ENCODE assay signal across 17 cellular contexts in genomic region chr12:106769078-106769477, GRCh38. TPM values are rescaled to one million over a fixed set of nuclear protein-coding genes. Genes with fewer than 3 reads are reported as not detected.
DNase-seq lines count a peak whose midpoint lies in the region; ATAC-seq, FAIRE-seq and TF ChIP-seq lines count a peak whose summit lies in the region.
"Had no signal": no experiment of that assay in that cellular context is flagged by ENCODE, and none has a peak within 500 bp of the region (broad histone marks: within the 10 kb centered on the region; RNA-seq: fewer than 3 reads in every experiment).

No MANE protein-coding gene starts in this region.

- FAIRE-seq in RCC 7860 (lab: Jason Lieb, UNC): peak; percentile 89
- FAIRE-seq: colon had no signal

- H3K27ac Mint-ChIP-seq in immature natural killer cell: no peak overlapping the region
- no peak overlapping the region for H3K27ac Mint-ChIP-seq in activated naive CD8-positive, alpha-beta T cell treated with anti-CD3 and anti-CD28 coated beads for 36 hours
- H3K27ac Mint-ChIP-seq: stimulated activated effector memory CD8-positive, alpha-beta T cell treated with anti-CD3 and anti-CD28 coated beads, Interleukin-12 subunit alpha, Interleukin-12 subunit beta, amount 100 ng/mL, for 72 hours; T-helper 2 cell treated with Interferon-gamma antibody and Interleukin-4, amounts not matched to agents 5 μg/mL and 100 μg/mL, for 36 hours had no signal

- peaks cover 4 to 10% of the 10 kb centered on the region in 2 donors for H3K4me1 Mint-ChIP-seq in immature natural killer cell
- H3K4me1 Mint-ChIP-seq in activated naive CD8-positive, alpha-beta T cell treated with anti-CD3 and anti-CD28 coated beads for 36 hours: peaks cover 22% of the 10 kb centered on the region

- H3K4me3 ChIP-seq in fibroblast of mammary gland (ENCODE audit: control insufficient read depth, low read depth, low read length) (no peak overlapping the region), left ventricle myocardium inferior (no peak overlapping the region)
- H3K4me3 ChIP-seq: Peyer's patch had no signal

- no peaks in the 10 kb centered on the region for H3K27me3 ChIP-seq in left ventricle myocardium inferior (ENCODE audit: low read depth)
- H3K27me3 ChIP-seq: Peyer's patch had no signal

- no peaks in the 10 kb centered on the region for H3K36me3 Mint-ChIP-seq in immature natural killer cell
- H3K36me3 Mint-ChIP-seq in activated naive CD8-positive, alpha-beta T cell treated with anti-CD3 and anti-CD28 coated beads for 36 hours: no peaks in the 10 kb centered on the region

- no peak overlapping the region for H3K27ac ChIP-seq in left ventricle myocardium inferior (replicated peaks)
- H3K27ac ChIP-seq: Peyer's patch had no signal

- H3K36me3 ChIP-seq in left ventricle myocardium inferior: no peaks in the 10 kb centered on the region
- H3K36me3 ChIP-seq: Peyer's patch had no signal

- DNase-seq in EH (ENCODE audit: low read depth) (peak; percentile 49), RCC 7860 (ENCODE audit: low spot score) (peak; percentile 84), fibroblast of mammary gland (ENCODE audit: low read depth) (peak; percentile 70), midbrain (lab: John Stamatoyannopoulos, UW) (peak; percentile 25), immature natural killer cell (no peak), left ventricle myocardium inferior (no peak)
- no peak for DNase-seq in activated naive CD8-positive, alpha-beta T cell treated with anti-CD3 and anti-CD28 coated beads for 36 hours
- DNase-seq: activated CD4-positive, alpha-beta T cell treated with anti-CD3 and anti-CD28 coated beads, Interleukin-2, amount 50 U/mL, for 4 hours; activated gamma-delta T cell; DND-41; left colon; NCI-H510A; Peyer's patch had no signal

- TF ChIP-seq CTCF in fibroblast of mammary gland (conservative IDR thresholded peaks at IDR 0.05; ENCODE audit: control insufficient read depth, insufficient read depth, low read depth, low read length) (no peak), left ventricle myocardium inferior (IDR thresholded peaks at IDR 0.05; ENCODE audit: borderline replicate concordance) (no peak)

- peaks cover 7 to 17% (median 11%) of the 10 kb centered on the region in 3 donors for H3K27me3 Mint-ChIP-seq in immature natural killer cell (ENCODE audit: low read depth in 3 of 3)
- no peaks in the 10 kb centered on the region for H3K27me3 Mint-ChIP-seq in activated naive CD8-positive, alpha-beta T cell treated with anti-CD3 and anti-CD28 coated beads for 36 hours

- intact Hi-C loops in left ventricle myocardium inferior (cut with micrococcal nuclease): no loop called here

- no peaks in the 10 kb centered on the region for H3K9me3 Mint-ChIP-seq in immature natural killer cell
- H3K9me3 Mint-ChIP-seq in activated naive CD8-positive, alpha-beta T cell treated with anti-CD3 and anti-CD28 coated beads for 36 hours: no peaks in the 10 kb centered on the region
- H3K9me3 Mint-ChIP-seq: stimulated activated effector memory CD8-positive, alpha-beta T cell treated with anti-CD3 and anti-CD28 coated beads, Interleukin-12 subunit alpha, Interleukin-12 subunit beta, amount 100 ng/mL, for 72 hours; T-helper 2 cell treated with Interferon-gamma antibody and Interleukin-4, amounts not matched to agents 5 μg/mL and 100 μg/mL, for 36 hours had no signal

- no peak for ATAC-seq in GM19035 (IDR thresholded peaks at IDR 0.05; ENCODE audit: unreplicated experiment)
- ATAC-seq: left colon; stimulated activated effector memory CD8-positive, alpha-beta T cell treated with anti-CD3 and anti-CD28 coated beads, Interleukin-12 subunit alpha, Interleukin-12 subunit beta, amount 100 ng/mL, for 72 hours had no signal

- no peak overlapping the region for H3K4me3 Mint-ChIP-seq in immature natural killer cell
- no peak overlapping the region for H3K4me3 Mint-ChIP-seq in activated naive CD8-positive, alpha-beta T cell treated with anti-CD3 and anti-CD28 coated beads for 36 hours
- H3K4me3 Mint-ChIP-seq: stimulated activated effector memory CD8-positive, alpha-beta T cell treated with anti-CD3 and anti-CD28 coated beads, Interleukin-12 subunit alpha, Interleukin-12 subunit beta, amount 100 ng/mL, for 72 hours; T-helper 2 cell treated with Interferon-gamma antibody and Interleukin-4, amounts not matched to agents 5 μg/mL and 100 μg/mL, for 36 hours had no signal

- no peaks in the 10 kb centered on the region for H3K9me3 ChIP-seq in left ventricle myocardium inferior (replicated peaks)
- H3K9me3 ChIP-seq: Peyer's patch had no signal

- H3K4me1 ChIP-seq in left ventricle myocardium inferior: peaks cover 52% of the 10 kb centered on the region
- H3K4me1 ChIP-seq: Peyer's patch had no signal

RNA-seq across cellular contexts. Expression of gene RIC8B, which starts 5.4 kb away (rescaled TPM):
- polyA plus RNA-seq in immature natural killer cell: 1 to 10 TPM; 1.8 to 5.0 (median 4.4) TPM
- 25.2 TPM for total RNA-seq in left ventricle myocardium inferior
- total RNA-seq in activated naive CD8-positive, alpha-beta T cell treated with anti-CD3 and anti-CD28 coated beads for 36 hours: 1 to 10 TPM; 8.7 to 9.1 TPM

Comparison
In these comparisons a context has a peak if more than half of its experiments do, and no peak if none do; other contexts are left out.
1. DNase-seq: peak in EH (single experiment), RCC 7860 (single experiment), fibroblast of mammary gland (single experiment) and midbrain (single experiment); none in immature natural killer cell (0 of 3), left ventricle myocardium inferior (single experiment) and activated naive CD8-positive, alpha-beta T cell treated with anti-CD3 and anti-CD28 coated beads for 36 hours (single experiment).